27 cellular contexts compared by ENCODE assay signal in the genomic region with DNA sequence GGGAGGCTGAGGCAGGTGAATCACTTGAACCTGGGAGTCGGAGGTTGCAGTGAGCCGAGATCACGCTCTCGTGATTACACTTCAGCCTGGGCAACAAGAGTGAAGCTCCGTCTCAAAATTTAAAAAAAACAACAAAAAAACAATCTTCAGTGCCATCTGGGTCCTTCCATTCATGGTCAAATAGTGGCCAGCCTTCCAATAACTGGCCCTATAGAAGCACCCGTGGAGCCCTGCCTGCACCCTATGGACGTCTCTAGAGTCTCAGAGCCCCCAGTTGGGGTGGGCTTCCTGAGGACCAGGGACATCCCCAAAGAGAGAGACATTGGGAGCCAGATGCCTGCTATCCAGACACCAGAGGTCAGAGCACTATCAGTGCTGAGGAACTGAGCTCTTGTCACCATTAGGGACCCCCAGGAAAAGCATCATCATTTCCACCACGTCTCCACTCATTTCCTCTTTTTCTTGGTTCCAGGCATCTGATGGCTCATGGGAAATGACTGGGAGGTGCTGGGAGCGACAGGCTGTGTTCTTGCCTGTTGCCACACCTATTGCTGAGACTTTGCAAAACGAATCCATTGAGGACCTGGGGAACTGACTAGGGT. TPM values are rescaled to one million over a fixed set of nuclear protein-coding genes. Genes with fewer than 3 reads are reported as not detected.
A peak's percentile ranks its signal among the peaks of the same experiment; 100 is the strongest.
DNase-seq lines count a peak whose midpoint lies in the region; ATAC-seq, FAIRE-seq and TF ChIP-seq lines count a peak whose summit lies in the region.
"Had no signal": no experiment of that assay in that cellular context is flagged by ENCODE, and none has a peak within 500 bp of the region (broad histone marks: within the 10 kb centered on the region; RNA-seq: fewer than 3 reads in every experiment).

No MANE protein-coding gene starts in this region.

- ATAC-seq in heart right ventricle (peak in 6 of 8 donors; percentile 52 to 88 (median 79)), Right ventricle myocardium superior (ENCODE audit: poor library complexity) (no peak), RWPE2 (ENCODE audit: low read depth) (no peak), upper lobe of right lung (no peak), HG03280 (IDR thresholded peaks at IDR 0.05; ENCODE audit: unreplicated experiment) (no peak)
- ATAC-seq: Panc1 had no signal

- H3K36me3 ChIP-seq in heart right ventricle, result no peaks in the 10 kb centered on the region
- H3K36me3 ChIP-seq in RWPE2 (ENCODE audit: low read depth), result no peaks in the 10 kb centered on the region
- H3K36me3 ChIP-seq in endodermal cell (ENCODE audit: control insufficient read depth, insufficient read depth, low read length), result no peaks in the 10 kb centered on the region
- no peaks in the 10 kb centered on the region for H3K36me3 ChIP-seq in upper lobe of right lung
- H3K36me3 ChIP-seq in SJCRH30, result no peaks in the 10 kb centered on the region
- H3K36me3 ChIP-seq: HAP-1 had no signal

- H3K9ac ChIP-seq in endodermal cell (ENCODE audit: extremely low read depth, low read length, poor library complexity, severe bottlenecking), result no peak overlapping the region
- H3K9ac ChIP-seq: GM23248, KMS-11 had no signal

- no peak overlapping the region for H3K4me3 Mint-ChIP-seq in endodermal cell

- H3K27ac Mint-ChIP-seq in endodermal cell, result no peak overlapping the region

- H3K27ac ChIP-seq in heart right ventricle (no peak overlapping the region), RWPE2 (ENCODE audit: poor library complexity, severe bottlenecking) (no peak overlapping the region), endodermal cell (ENCODE audit: low read depth, low read length) (no peak overlapping the region), upper lobe of right lung (no peak overlapping the region), SJCRH30 (no peak overlapping the region)
- H3K27ac ChIP-seq: C4-2B, GM23248, KMS-11, SK-N-MC had no signal

- H3K4me1 ChIP-seq in heart right ventricle, result peaks cover 0 to 3% (median 0%) of the 10 kb centered on the region in 9 donors
- peaks cover 10% of the 10 kb centered on the region for H3K4me1 ChIP-seq in RWPE2 (ENCODE audit: insufficient read depth, poor library complexity, severe bottlenecking)
- H3K4me1 ChIP-seq in endodermal cell (ENCODE audit: control insufficient read depth, insufficient read depth, low read length), result no peaks in the 10 kb centered on the region
- H3K4me1 ChIP-seq in upper lobe of right lung, result no peaks in the 10 kb centered on the region
- no peaks in the 10 kb centered on the region for H3K4me1 ChIP-seq in SJCRH30
- H3K4me1 ChIP-seq: HAP-1 had no signal

- H3K9me3 ChIP-seq in heart right ventricle, result no peaks in the 10 kb centered on the region
- peaks cover 2% of the 10 kb centered on the region for H3K9me3 ChIP-seq in RWPE2 (ENCODE audit: severe bottlenecking)
- H3K9me3 ChIP-seq in endodermal cell (ENCODE audit: control insufficient read depth, low read length), result no peaks in the 10 kb centered on the region
- H3K9me3 ChIP-seq in upper lobe of right lung, result no peaks in the 10 kb centered on the region
- H3K9me3 ChIP-seq in SJCRH30 (replicated peaks), result no peaks in the 10 kb centered on the region
- H3K9me3 ChIP-seq: HAP-1 had no signal

- FAIRE-seq in frontal cortex (lab: Jason Lieb, UNC), result no peak
- FAIRE-seq: G401.6, GM12892, HTR-8/SVneo had no signal

- no peaks in the 10 kb centered on the region for H3K4me1 Mint-ChIP-seq in endodermal cell

- intact Hi-C loops in heart right ventricle (cut with DNase I), result loop anchor here in 1 of 10 donors (10.0 kb wide), 1 partner anchor 213 kb away; a partner anchor contains a TSS
- intact Hi-C loops in Right ventricle myocardium superior (cut with DNase I), result no loop called here
- intact Hi-C loops in upper lobe of right lung (cut with DNase I), result no loop called here

- WGBS in heart right ventricle, 2 donors, result 72 to 76% methylated on average over 10 of the region's 10 CpGs
- 90 to 92% methylated on average over 8 to 10 of the region's 10 CpGs for WGBS in endodermal cell (ENCODE audit: insufficient coverage in 1 of 2, insufficient read length in 1 of 2), 2 experiments

- DNase-seq in heart right ventricle (no peak), Right ventricle myocardium superior (no peak), RWPE2 (ENCODE audit: low spot score) (peak; percentile 7), endodermal cell (peak; percentile 10), upper lobe of right lung (peak; percentile 39), frontal cortex (ENCODE audit: low spot score in 2 of 2) (no peak), SJCRH30 (no peak)
- DNase-seq: AML-193; GM23248; NCI-H1092 treated with DMSO at 0.1 percent for 48 hours; NCI-H1436 treated with DMSO at 0.1 percent for 48 hours; NCI-H2029; NCI-H345; NCI-H774; NK-92 treated with Interleukin-12 subunit alpha and Interleukin-12 subunit beta, amount 100 ng/mL, for 24 hours had no signal

- H3K9me3 Mint-ChIP-seq in endodermal cell, result no peaks in the 10 kb centered on the region

- H3K27me3 ChIP-seq in heart right ventricle, result peaks cover 0 to 15% (median 0%) of the 10 kb centered on the region in 7 donors
- H3K27me3 ChIP-seq in RWPE2 (ENCODE audit: insufficient read depth, poor library complexity, severe bottlenecking), result no peaks in the 10 kb centered on the region
- no peaks in the 10 kb centered on the region for H3K27me3 ChIP-seq in endodermal cell (ENCODE audit: control insufficient read depth, insufficient read depth, low read length, poor library complexity, severe bottlenecking)
- H3K27me3 ChIP-seq in upper lobe of right lung, result no peaks in the 10 kb centered on the region
- H3K27me3 ChIP-seq in SJCRH30, result no peaks in the 10 kb centered on the region; the same call in 1 of the 2 replicates

- no peaks in the 10 kb centered on the region for H3K27me3 Mint-ChIP-seq in endodermal cell (ENCODE audit: insufficient read depth)

- H3K4me3 ChIP-seq in heart right ventricle, result no peak overlapping the region
- no peak overlapping the region for H3K4me3 ChIP-seq in RWPE2 (ENCODE audit: severe bottlenecking)
- H3K4me3 ChIP-seq in endodermal cell (ENCODE audit: low read length), result no peak overlapping the region
- H3K4me3 ChIP-seq in upper lobe of right lung, result no peak overlapping the region
- no peak overlapping the region for H3K4me3 ChIP-seq in SJCRH30
- H3K4me3 ChIP-seq: GM23248, HAP-1, SK-N-MC had no signal

- peak in 3 of 9 donors; percentile 5 to 23 (median 21) for TF ChIP-seq CTCF in heart right ventricle (IDR thresholded peaks at IDR 0.05)
- no peak for TF ChIP-seq CTCF in RWPE2 (IDR thresholded peaks at IDR 0.05; ENCODE audit: poor library complexity, severe bottlenecking)
- TF ChIP-seq CTCF in endodermal cell (conservative IDR thresholded peaks at IDR 0.05), result no peak
- no peak for TF ChIP-seq CTCF in upper lobe of right lung (IDR thresholded peaks at IDR 0.05)

- H3K36me3 Mint-ChIP-seq in endodermal cell (ENCODE audit: low read depth), result no peaks in the 10 kb centered on the region

RNA-seq across cellular contexts. Expression of a gene that starts 9.4 kb away (rescaled TPM):
- total RNA-seq in heart right ventricle (not detected), Right ventricle myocardium superior (not detected), endodermal cell (not detected), upper lobe of right lung (not detected), frontal cortex (not detected)
- not detected for polyA plus RNA-seq in heart right ventricle
- not detected for polyA plus RNA-seq in endodermal cell (2013, experiment 1 of 2)
- not detected for polyA plus RNA-seq in endodermal cell (2013, experiment 2 of 2)
- total RNA-seq in SJCRH30 (2014; rRNA removed; shearing (Covaris generic)), result not detected in 2 replicates
- total RNA-seq: A172, Daoy, GM23248 had no signal
- polyA plus RNA-seq: AG04450, GM23248 had no signal

RNA-seq across cellular contexts. Expression of a gene that starts 18.3 kb away (rescaled TPM):
- total RNA-seq in heart right ventricle (10 to 100 TPM in 1 of 10 donors, 1 to 10 TPM in 9; 2.9 to 17.2 (median 5.7) TPM), Right ventricle myocardium superior (4.6 TPM), endodermal cell (1 to 10 TPM in 1 of 2 donors, under 1 TPM in 1; 0.66 to 3.0 TPM), upper lobe of right lung (33.3 TPM), frontal cortex (1.6 TPM)
- polyA plus RNA-seq in heart right ventricle, result 1 to 10 TPM; 3.6 to 7.5 TPM
- polyA plus RNA-seq in endodermal cell (2013, experiment 1 of 2), result 4.5 TPM
- 3.7 TPM for polyA plus RNA-seq in endodermal cell (2013, experiment 2 of 2)
- total RNA-seq in SJCRH30 (2014; rRNA removed; shearing (Covaris generic)), result 0.47 and 0.68 TPM in 2 replicates
- total RNA-seq: Daoy, GM23248 had no signal

RNA-seq across cellular contexts. Expression of a gene that starts 28.8 kb away (rescaled TPM):
- total RNA-seq in heart right ventricle, result under 1 TPM in 7 of 10 donors, not detected in 3; 0.27 to 0.75 (median 0.62) TPM
- polyA plus RNA-seq in heart right ventricle, result under 1 TPM; 0.42 to 0.44 TPM
- total RNA-seq in Right ventricle myocardium superior, result not detected
- total RNA-seq in endodermal cell, result 1 to 10 TPM; 1.8 to 2.9 TPM
- 2.1 TPM for polyA plus RNA-seq in endodermal cell (2013, experiment 1 of 2)
- polyA plus RNA-seq in endodermal cell (2013, experiment 2 of 2), result 3.7 TPM
- total RNA-seq in upper lobe of right lung, result not detected
- total RNA-seq in frontal cortex, result 50.1 TPM
- total RNA-seq in SJCRH30 (2014; rRNA removed; shearing (Covaris generic)), result not detected in 2 replicates
- polyA plus RNA-seq: GM23248 had no signal

Comparison
In these comparisons a context has a peak if more than half of its experiments do, and no peak if none do; other contexts are left out.
1. ATAC-seq: peak in heart right ventricle (6 of 8); none in Right ventricle myocardium superior (single experiment), RWPE2 (single experiment), upper lobe of right lung (single experiment) and HG03280 (single experiment).
2. DNase-seq: peak in RWPE2 (single experiment), endodermal cell (single experiment) and upper lobe of right lung (single experiment); none in heart right ventricle (0 of 2), Right ventricle myocardium superior (single experiment), frontal cortex (0 of 2) and SJCRH30 (0 of 2).
3. RNA of a gene that starts 28.8 kb away (total RNA-seq): 50.1 TPM in frontal cortex (single experiment); 1.8 to 2.9 TPM in endodermal cell, 0.27 to 0.75 TPM in heart right ventricle, not detected in upper lobe of right lung (single experiment), not detected in Right ventricle myocardium superior (single experiment) and not detected in SJCRH30; every median in the first group is over 10 times any median in the second.